ENCODE assay signal across 1 cellular context in the genomic region with DNA sequence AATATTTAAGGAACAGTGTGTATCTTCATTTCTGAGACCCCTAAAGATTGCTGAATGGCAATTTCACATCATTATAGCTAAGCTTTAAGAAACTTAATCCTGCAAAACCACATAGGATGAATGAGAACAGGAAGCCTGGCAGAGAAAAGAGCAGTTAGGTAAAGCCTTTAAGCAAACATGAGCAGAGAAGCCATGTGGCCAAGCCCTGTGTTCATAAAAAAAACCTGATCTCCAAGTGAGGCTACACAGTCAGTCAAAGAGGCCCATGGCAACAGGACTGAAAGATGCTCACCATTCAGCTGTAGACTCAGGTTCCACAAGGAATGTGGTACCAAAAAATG.
TF ChIP-seq lines count a peak whose summit lies in the region.

No MANE protein-coding gene starts in this region.

TF ChIP-seq in WTC11, 78 proteins besides CTCF, POLR2A, EP300 and RAD21 (continued from another document):
- TF ChIP-seq, protein P1, sequence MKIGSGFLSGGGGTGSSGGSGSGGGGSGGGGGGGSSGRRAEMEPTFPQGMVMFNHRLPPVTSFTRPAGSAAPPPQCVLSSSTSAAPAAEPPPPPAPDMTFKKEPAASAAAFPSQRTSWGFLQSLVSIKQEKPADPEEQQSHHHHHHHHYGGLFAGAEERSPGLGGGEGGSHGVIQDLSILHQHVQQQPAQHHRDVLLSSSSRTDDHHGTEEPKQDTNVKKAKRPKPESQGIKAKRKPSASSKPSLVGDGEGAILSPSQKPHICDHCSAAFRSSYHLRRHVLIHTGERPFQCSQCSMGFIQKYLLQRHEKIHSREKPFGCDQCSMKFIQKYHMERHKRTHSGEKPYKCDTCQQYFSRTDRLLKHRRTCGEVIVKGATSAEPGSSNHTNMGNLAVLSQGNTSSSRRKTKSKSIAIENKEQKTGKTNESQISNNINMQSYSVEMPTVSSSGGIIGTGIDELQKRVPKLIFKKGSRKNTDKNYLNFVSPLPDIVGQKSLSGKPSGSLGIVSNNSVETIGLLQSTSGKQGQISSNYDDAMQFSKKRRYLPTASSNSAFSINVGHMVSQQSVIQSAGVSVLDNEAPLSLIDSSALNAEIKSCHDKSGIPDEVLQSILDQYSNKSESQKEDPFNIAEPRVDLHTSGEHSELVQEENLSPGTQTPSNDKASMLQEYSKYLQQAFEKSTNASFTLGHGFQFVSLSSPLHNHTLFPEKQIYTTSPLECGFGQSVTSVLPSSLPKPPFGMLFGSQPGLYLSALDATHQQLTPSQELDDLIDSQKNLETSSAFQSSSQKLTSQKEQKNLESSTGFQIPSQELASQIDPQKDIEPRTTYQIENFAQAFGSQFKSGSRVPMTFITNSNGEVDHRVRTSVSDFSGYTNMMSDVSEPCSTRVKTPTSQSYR (CRISPR knock-in tag; IDR thresholded peaks at IDR 0.05) = no peak
- no peak for TF ChIP-seq NFE2L1 (CRISPR knock-in tag; IDR thresholded peaks at IDR 0.05)
- no peak for TF ChIP-seq MXD4 (CRISPR knock-in tag; IDR thresholded peaks at IDR 0.05; ENCODE audit: borderline replicate concordance)
- no peak for TF ChIP-seq TP53 (CRISPR knock-in tag; IDR thresholded peaks at IDR 0.05)
- TF ChIP-seq, protein P2, sequence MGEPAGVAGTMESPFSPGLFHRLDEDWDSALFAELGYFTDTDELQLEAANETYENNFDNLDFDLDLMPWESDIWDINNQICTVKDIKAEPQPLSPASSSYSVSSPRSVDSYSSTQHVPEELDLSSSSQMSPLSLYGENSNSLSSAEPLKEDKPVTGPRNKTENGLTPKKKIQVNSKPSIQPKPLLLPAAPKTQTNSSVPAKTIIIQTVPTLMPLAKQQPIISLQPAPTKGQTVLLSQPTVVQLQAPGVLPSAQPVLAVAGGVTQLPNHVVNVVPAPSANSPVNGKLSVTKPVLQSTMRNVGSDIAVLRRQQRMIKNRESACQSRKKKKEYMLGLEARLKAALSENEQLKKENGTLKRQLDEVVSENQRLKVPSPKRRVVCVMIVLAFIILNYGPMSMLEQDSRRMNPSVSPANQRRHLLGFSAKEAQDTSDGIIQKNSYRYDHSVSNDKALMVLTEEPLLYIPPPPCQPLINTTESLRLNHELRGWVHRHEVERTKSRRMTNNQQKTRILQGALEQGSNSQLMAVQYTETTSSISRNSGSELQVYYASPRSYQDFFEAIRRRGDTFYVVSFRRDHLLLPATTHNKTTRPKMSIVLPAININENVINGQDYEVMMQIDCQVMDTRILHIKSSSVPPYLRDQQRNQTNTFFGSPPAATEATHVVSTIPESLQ (CRISPR knock-in tag; IDR thresholded peaks at IDR 0.05) = no peak
